ENCODE assay signal across 8 cellular contexts in genomic region chr7:37901236-37901827, GRCh38. TPM values are rescaled to one million over a fixed set of nuclear protein-coding genes. Genes with fewer than 3 reads are reported as not detected.
DNase-seq lines count a peak whose midpoint lies in the region; TF ChIP-seq lines count a peak whose summit lies in the region.

No MANE protein-coding gene starts in this region.

- peak; percentile 81 for TF ChIP-seq CTCF in OCI-LY1 (IDR thresholded peaks at IDR 0.05; ENCODE audit: low read length)
- peak; percentile 68 for TF ChIP-seq CTCF in epithelial cell of proximal tubule (conservative IDR thresholded peaks at IDR 0.05; ENCODE audit: low read depth, low read length)
- TF ChIP-seq CTCF in osteoblast (IDR thresholded peaks at IDR 0.05; ENCODE audit: extremely low read depth, low read depth, low read length), result peak; percentile 63

- H3K79me2 ChIP-seq in OCI-LY1 (ENCODE audit: insufficient read depth, low read length) (no peaks in the 10 kb centered on the region), osteoblast (ENCODE audit: insufficient read depth, low read length) (no peaks in the 10 kb centered on the region)

- no peaks in the 10 kb centered on the region for H4K20me1 ChIP-seq in OCI-LY1 (ENCODE audit: insufficient read depth, low read length)
- H4K20me1 ChIP-seq in osteoblast (ENCODE audit: insufficient read depth, low read length), result no peaks in the 10 kb centered on the region

- no peaks in the 10 kb centered on the region for H3F3A ChIP-seq in OCI-LY1 (ENCODE audit: insufficient read depth, low read length)

- no peaks in the 10 kb centered on the region for H3K36me3 ChIP-seq in OCI-LY1 (ENCODE audit: insufficient read depth, low read length)
- H3K36me3 ChIP-seq in osteoblast (ENCODE audit: insufficient read depth, low read length), result no peaks in the 10 kb centered on the region

- H3K4me3 ChIP-seq in OCI-LY1 (ENCODE audit: low read depth, low read length, poor library complexity, severe bottlenecking), result no peak overlapping the region
- no peak overlapping the region for H3K4me3 ChIP-seq in epithelial cell of proximal tubule (ENCODE audit: low read depth, low read length)
- no peak overlapping the region for H3K4me3 ChIP-seq in osteoblast (ENCODE audit: insufficient read depth, low read length)

- H3K27me3 ChIP-seq in OCI-LY1 (ENCODE audit: insufficient read depth, low read length) (no peaks in the 10 kb centered on the region), osteoblast (ENCODE audit: insufficient read depth, low read length) (peaks cover 2% of the 10 kb centered on the region)

- H3K9me3 ChIP-seq in OCI-LY1 (ENCODE audit: low read length) (no peaks in the 10 kb centered on the region), osteoblast (ENCODE audit: low read depth, low read length) (no peaks in the 10 kb centered on the region)

- no peaks in the 10 kb centered on the region for H3K9me2 ChIP-seq in OCI-LY1 (ENCODE audit: low read depth, low read length)

- no peak overlapping the region for H3K4me2 ChIP-seq in OCI-LY1 (ENCODE audit: low read length)
- no peak overlapping the region for H3K4me2 ChIP-seq in osteoblast (ENCODE audit: insufficient read depth, low read length)

- H3K9ac ChIP-seq in OCI-LY1 (ENCODE audit: low read length), result no peak overlapping the region

- H3K4me1 ChIP-seq in OCI-LY1 (ENCODE audit: insufficient read depth, low read length, severe bottlenecking), result no peaks in the 10 kb centered on the region
- peaks cover 16% of the 10 kb centered on the region for H3K4me1 ChIP-seq in osteoblast (ENCODE audit: insufficient read depth, low read length)

- DNase-seq in AG20443 (ENCODE audit: low spot score), result peak; percentile 40
- DNase-seq in H4 (ENCODE audit: low spot score), result peak; percentile 86
- DNase-seq in epithelial cell of proximal tubule (ENCODE audit: low read depth), result no peak
- peak; percentile 80 for DNase-seq in osteoblast (ENCODE audit: insufficient read length, low spot score, missing footprints)
- no peak for DNase-seq in activated CD4-positive, alpha-beta T cell treated with anti-CD3 and anti-CD28 coated beads, Interleukin-2, amount 50 U/mL, for 48 hours
- no peak for DNase-seq in AG08396 (ENCODE audit: low spot score)
- no peak for DNase-seq in NCI-H226

- H2AFZ ChIP-seq in OCI-LY1 (ENCODE audit: low read length), result no peak overlapping the region
- no peak overlapping the region for H2AFZ ChIP-seq in osteoblast (ENCODE audit: low read length)

- H3K27ac ChIP-seq in OCI-LY1 (ENCODE audit: low read depth, low read length, poor library complexity, severe bottlenecking), result no peak overlapping the region
- H3K27ac ChIP-seq in osteoblast (ENCODE audit: low read depth, low read length), result no peak overlapping the region

RNA-seq across cellular contexts. Expression of gene SFRP4, which starts 15.3 kb away (rescaled TPM):
- 8.3 and 10.3 TPM in 2 replicates for total RNA-seq in H4 (2014; rRNA removed; shearing (Covaris generic))
- total RNA-seq in epithelial cell of proximal tubule, result 0.06 TPM in 1 of 2 replicates, not detected in the other
- total RNA-seq in osteoblast, result 151 and 205 TPM in 2 replicates

RNA-seq across cellular contexts. Expression of gene EPDR1, which starts 19.1 kb away (rescaled TPM):
- total RNA-seq in H4 (2014; rRNA removed; shearing (Covaris generic)), result 224 and 226 TPM in 2 replicates
- total RNA-seq in epithelial cell of proximal tubule, result 33.6 and 39.3 TPM in 2 replicates
- total RNA-seq in osteoblast, result 99.3 and 123 TPM in 2 replicates

RNA-seq across cellular contexts. Expression of gene NME8, which starts 52.9 kb away (rescaled TPM):
- not detected in 2 replicates for total RNA-seq in H4 (2014; rRNA removed; shearing (Covaris generic))
- total RNA-seq in epithelial cell of proximal tubule, result not detected in 2 replicates
- total RNA-seq in osteoblast, result not detected in 2 replicates

Comparison
In these comparisons a context has a peak if more than half of its experiments do, and no peak if none do; other contexts are left out.
1. DNase-seq: peak in AG20443 (single experiment), H4 (single experiment) and osteoblast (single experiment); none in epithelial cell of proximal tubule (single experiment), activated CD4-positive, alpha-beta T cell treated with anti-CD3 and anti-CD28 coated beads, Interleukin-2, amount 50 U/mL, for 48 hours (0 of 2), AG08396 (single experiment) and NCI-H226 (single experiment).
2. RNA of gene SFRP4, which starts 15.3 kb away (total RNA-seq): 151 to 205 TPM in osteoblast; 8.3 to 10.3 TPM in H4 and 0.06 TPM in epithelial cell of proximal tubule; every median in the first group is over 10 times any median in the second.
3. Peak in every context shown above with its lines, with median percentiles within 50 percentile points of each other: CTCF ChIP-seq.